ENCODE assay signal across 32 cellular contexts in the genomic region with DNA sequence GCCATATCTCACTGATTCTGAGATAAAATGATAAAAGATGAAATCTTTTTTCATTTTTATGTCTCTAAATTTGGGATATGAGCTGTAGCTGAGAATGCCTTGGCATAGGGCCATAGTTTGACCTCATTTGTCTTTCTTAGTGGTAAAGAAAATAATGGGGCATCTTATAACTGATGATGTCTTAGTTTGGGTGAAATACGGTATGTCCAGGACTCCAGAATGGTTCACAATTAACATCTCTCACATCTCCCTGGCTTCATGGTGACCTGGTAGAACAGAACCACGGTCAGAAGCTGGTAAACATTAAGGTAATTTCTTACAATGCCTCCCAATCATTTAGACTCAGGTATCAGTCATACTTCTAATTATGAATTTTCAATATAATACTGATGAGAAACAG.
"Had no signal": no experiment of that assay in that cellular context is flagged by ENCODE, and none has a peak within 500 bp of the region (broad histone marks: within the 10 kb centered on the region; RNA-seq: fewer than 3 reads in every experiment).

No MANE protein-coding gene starts in this region.

- H3K27me3 ChIP-seq: adrenal gland, ascending aorta, body of pancreas, brain microvascular endothelial cell, breast epithelium, cardiac muscle cell had no signal

- H3K9me3 ChIP-seq: adrenal gland, ascending aorta, body of pancreas, breast epithelium had no signal

- DNase-seq: activated effector memory CD4-positive, alpha-beta T cell treated with anti-CD3 and anti-CD28 coated beads, Interleukin-2, amount 50 U/mL, for 16 hours; activated effector memory CD4-positive, alpha-beta T cell treated with Interleukin-2 at 50 U/mL for 16 hours; activated gamma-delta T cell; activated gamma-delta T cell treated with Interleukin-2 at 50 U/mL for 16 hours; activated naive CD4-positive, alpha-beta T cell; activated naive CD4-positive, alpha-beta T cell treated with anti-CD3 and anti-CD28 coated beads for 36 hours; activated naive CD4-positive, alpha-beta T cell treated with anti-CD3 and anti-CD28 coated beads, Interleukin-2, amount 10 ng/mL, durations not matched to agents 7 days and 5 days; activated naive CD4-positive, alpha-beta T cell treated with anti-CD3 and anti-CD28 coated beads, Interleukin-2, amount 50 U/mL, for 16 hours; activated naive CD4-positive, alpha-beta T cell treated with Interleukin-2 at 50 U/mL for 16 hours; activated naive CD8-positive, alpha-beta T cell treated with anti-CD3 and anti-CD28 coated beads for 36 hours; activated naive CD8-positive, alpha-beta T cell treated with anti-CD3 and anti-CD28 coated beads, Interleukin-2, amount 10 ng/mL, durations not matched to agents 7 days and 5 days; activated naive CD8-positive, alpha-beta T cell treated with anti-CD3 and anti-CD28 coated beads, Interleukin-2, amount 50 U/mL, for 24 hours; activated T-cell treated with anti-CD3 and anti-CD28 coated beads, Interleukin-2, amount 50 U/mL, for 1 hour; activated T-cell treated with anti-CD3 and anti-CD28 coated beads, Interleukin-2, amount 50 U/mL, for 24 hours; activated T-cell treated with anti-CD3 and anti-CD28 coated beads, Interleukin-2, amount 50 U/mL, for 4 hours; activated T-cell treated with anti-CD3 and anti-CD28 coated beads, Interleukin-2, amount 50 U/mL, for 48 hours; activated T-cell treated with anti-CD3 and anti-CD28 coated beads, Interleukin-2, amount 50 U/mL, for 72 hours; adrenal gland; amniotic stem cell; amygdala; anterior cingulate cortex; aorta; body of pancreas; brain microvascular endothelial cell; caudate nucleus; central memory CD4-positive, alpha-beta T cell; cerebellar nuclear complex had no signal

- H3K4me3 ChIP-seq: adrenal gland, ascending aorta, body of pancreas, breast epithelium, cardiac muscle cell had no signal

- H3K4me1 ChIP-seq: adrenal gland, ascending aorta, body of pancreas, breast epithelium had no signal

- ATAC-seq: activated naive CD4-positive, alpha-beta T cell treated with anti-CD3 and anti-CD28 coated beads, Interleukin-2, amount 50 U/mL, for 72 hours; activated naive CD8-positive, alpha-beta T cell treated with anti-CD3 and anti-CD28 coated beads, Interleukin-2, amount 50 U/mL, for 24 hours; activated T-cell treated with anti-CD3 and anti-CD28 coated beads, Interleukin-2, amount 50 U/mL, for 4 hours; activated T-cell treated with anti-CD3 and anti-CD28 coated beads, Interleukin-2, amount 50 U/mL, for 72 hours; activated T-helper 17 cell treated with anti-CD3 and anti-CD28 coated beads, Interleukin-2, amount 50 U/mL, for 72 hours; body of pancreas had no signal

- H3K27ac ChIP-seq: adrenal gland, ascending aorta, body of pancreas, brain microvascular endothelial cell, breast epithelium, cardiac muscle cell had no signal

- H3K36me3 ChIP-seq: adrenal gland, ascending aorta, brain microvascular endothelial cell, breast epithelium, cardiac muscle cell had no signal
